12 cellular contexts compared by ENCODE assay signal in the genomic region with DNA sequence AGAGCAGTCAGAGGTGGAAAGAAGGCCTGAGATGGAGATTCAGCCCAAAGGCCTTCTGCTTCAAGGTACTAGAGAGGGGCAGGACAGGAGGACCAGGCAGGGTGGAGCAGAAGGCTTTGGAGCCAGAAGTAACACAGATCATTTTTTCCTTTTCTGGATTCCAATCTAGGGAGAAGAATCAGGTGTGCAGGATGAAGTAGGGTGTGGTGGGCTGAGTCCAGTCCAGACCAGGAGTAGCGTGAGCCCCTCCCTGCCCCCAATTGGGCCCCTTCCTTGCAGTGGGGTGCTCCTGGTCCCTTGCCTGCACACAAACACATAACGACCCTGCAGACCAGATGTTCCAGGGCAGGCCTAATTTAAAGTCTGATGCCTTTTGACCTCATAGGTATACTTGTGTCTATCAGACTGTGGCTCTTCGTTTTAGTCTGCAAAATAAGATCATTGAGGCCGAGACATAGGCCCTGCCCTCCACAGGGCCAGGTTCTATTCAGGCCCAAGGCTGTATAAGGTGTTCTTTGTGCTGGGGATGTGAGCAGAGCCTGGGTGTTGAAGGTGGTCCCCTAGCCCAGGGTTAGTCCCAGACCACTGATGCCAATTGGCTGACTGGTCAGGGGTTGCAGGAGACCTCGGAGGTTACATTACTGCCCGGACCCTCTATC. TPM values are rescaled to one million over a fixed set of nuclear protein-coding genes. Genes with fewer than 3 reads are reported as not detected.
DNase-seq lines count a peak whose midpoint lies in the region; ATAC-seq and TF ChIP-seq lines count a peak whose summit lies in the region.
"Had no signal": no experiment of that assay in that cellular context is flagged by ENCODE, and none has a peak within 500 bp of the region (broad histone marks: within the 10 kb centered on the region; RNA-seq: fewer than 3 reads in every experiment).

No MANE protein-coding gene starts in this region.

- peak overlapping the region; percentile 56 for H3K4ac ChIP-seq in mesendoderm (ENCODE audit: low read depth, low read length)

- no peaks in the 10 kb centered on the region for H3K79me2 ChIP-seq in mesendoderm (ENCODE audit: control insufficient read depth, insufficient read depth, low read length)

- H3K36me3 ChIP-seq in ES-I3 (ENCODE audit: insufficient read depth, low read length) (no peaks in the 10 kb centered on the region), ascending aorta (no peaks in the 10 kb centered on the region), mesendoderm (ENCODE audit: control insufficient read depth, insufficient read depth, low read length) (no peaks in the 10 kb centered on the region), stomach (no peaks in the 10 kb centered on the region)

- no peak overlapping the region for H3K4me3 Mint-ChIP-seq in activated T-helper 1 cell treated with anti-CD3 and anti-CD28 coated beads, Interleukin-12 subunit alpha, Interleukin-12 subunit beta, Interleukin-2, Interleukin-4 antibody, amounts not matched to agents 30 ng/mL and 10 ng/mL and 1 ng/mL, durations not matched to agents 14 hours and 24 hours and 36 hours

- no peak overlapping the region for H3K4me2 ChIP-seq in mesendoderm (ENCODE audit: low read length)

- H3K9me3 Mint-ChIP-seq in activated T-helper 1 cell treated with anti-CD3 and anti-CD28 coated beads, Interleukin-12 subunit alpha, Interleukin-12 subunit beta, Interleukin-2, Interleukin-4 antibody, amounts not matched to agents 30 ng/mL and 10 ng/mL and 1 ng/mL, durations not matched to agents 14 hours and 24 hours and 36 hours = no peaks in the 10 kb centered on the region

- no peak overlapping the region for H4K8ac ChIP-seq in mesendoderm (ENCODE audit: low read depth, low read length)

- intact Hi-C loops in ascending aorta (cut with DNase I) = loop anchor here (2.0 kb wide), 2 partner anchors 31 kb away; a partner anchor contains a TSS
- intact Hi-C loops in stomach (cut with DNase I; ENCODE audit: low total_unique reads) = no loop called here
- intact Hi-C loops in activated T-helper 1 cell treated with anti-CD3 and anti-CD28 coated beads, Interleukin-12 subunit alpha, Interleukin-12 subunit beta, Interleukin-2, Interleukin-4 antibody, amounts not matched to agents 30 ng/mL and 10 ng/mL and 1 ng/mL, durations not matched to agents 14 hours and 24 hours and 36 hours (cut with micrococcal nuclease) = loop anchor here (2.0 kb wide), 1 partner anchor 33 kb away; no protein-coding TSS in a partner anchor

- H3K9me3 ChIP-seq in ES-I3 (ENCODE audit: control insufficient read depth, insufficient read depth, low read length) (no peaks in the 10 kb centered on the region), ascending aorta (no peaks in the 10 kb centered on the region), stomach (no peaks in the 10 kb centered on the region)

- no peak overlapping the region for H2BK15ac ChIP-seq in mesendoderm (replicated peaks; ENCODE audit: low read depth)

- H3K4me3 ChIP-seq in ascending aorta (peak overlapping the region in 1 of 2 donors; percentile 76), mesendoderm (ENCODE audit: low read length) (no peak overlapping the region), stomach (peak overlapping the region in 1 of 4 donors; percentile 74)

- no peak overlapping the region for H3K27ac Mint-ChIP-seq in activated T-helper 1 cell treated with anti-CD3 and anti-CD28 coated beads, Interleukin-12 subunit alpha, Interleukin-12 subunit beta, Interleukin-2, Interleukin-4 antibody, amounts not matched to agents 30 ng/mL and 10 ng/mL and 1 ng/mL, durations not matched to agents 14 hours and 24 hours and 36 hours

- no peak overlapping the region for H3K23ac ChIP-seq in mesendoderm (ENCODE audit: low read length)

- H3K27ac ChIP-seq in ascending aorta = peak overlapping the region; percentile 47 to 59
- no peak overlapping the region for H3K27ac ChIP-seq in mesendoderm (ENCODE audit: low read depth, low read length)
- H3K27ac ChIP-seq in stomach = peak overlapping the region; percentile 32 to 86 (median 76)

- no peak overlapping the region for H2BK120ac ChIP-seq in mesendoderm (ENCODE audit: low read depth, low read length)

- peaks cover 18% of the 10 kb centered on the region for H3K27me3 Mint-ChIP-seq in activated T-helper 1 cell treated with anti-CD3 and anti-CD28 coated beads, Interleukin-12 subunit alpha, Interleukin-12 subunit beta, Interleukin-2, Interleukin-4 antibody, amounts not matched to agents 30 ng/mL and 10 ng/mL and 1 ng/mL, durations not matched to agents 14 hours and 24 hours and 36 hours (ENCODE audit: insufficient read depth)

- DNase-seq in ascending aorta (ENCODE audit: low spot score in 2 of 2) = no peak
- DNase-seq in mesendoderm = no peak
- DNase-seq in stomach = no peak
- DNase-seq in activated T-helper 1 cell treated with anti-CD3 and anti-CD28 coated beads, Interleukin-12 subunit alpha, Interleukin-12 subunit beta, Interleukin-2, Interleukin-4 antibody, amounts not matched to agents 30 ng/mL and 10 ng/mL and 1 ng/mL, durations not matched to agents 14 hours and 24 hours and 36 hours (ENCODE audit: low spot score) = no peak
- DNase-seq in NAMALWA (ENCODE audit: low spot score) = no peak
- no peak for DNase-seq in DMS79 treated with DMSO at 0.1 percent for 48 hours (lab: John Stamatoyannopoulos, UW)
- DNase-seq: activated T-cell treated with anti-CD3 and anti-CD28 coated beads, Interleukin-2, amount 50 U/mL, for 48 hours; DMS53; NCI-H2081; occipital lobe had no signal

- no peak overlapping the region for H4K5ac ChIP-seq in mesendoderm (ENCODE audit: low read length)

- no peaks in the 10 kb centered on the region for H3K4me1 Mint-ChIP-seq in activated T-helper 1 cell treated with anti-CD3 and anti-CD28 coated beads, Interleukin-12 subunit alpha, Interleukin-12 subunit beta, Interleukin-2, Interleukin-4 antibody, amounts not matched to agents 30 ng/mL and 10 ng/mL and 1 ng/mL, durations not matched to agents 14 hours and 24 hours and 36 hours (ENCODE audit: low read depth)

- peak overlapping the region; percentile 84 for H3K56ac ChIP-seq in mesendoderm (ENCODE audit: low read length)

- H2AK5ac ChIP-seq in mesendoderm (ENCODE audit: low read length) = peak overlapping the region; percentile 95

- no peak for ATAC-seq in GM18517 (IDR thresholded peaks at IDR 0.05; ENCODE audit: unreplicated experiment)

- WGBS in mesendoderm (ENCODE audit: extremely low coverage, insufficient coverage, low lambda C conversion rate) = no CpG with 5 or more reads among the region's 6 CpGs
- WGBS in stomach, 5 donors = 55 to 68% (median 59%) methylated on average over 5 to 6 of the region's 6 CpGs

- H3K79me1 ChIP-seq in mesendoderm (ENCODE audit: low read length) = no peaks in the 10 kb centered on the region

- no peak for TF ChIP-seq POLR2A in stomach (IDR thresholded peaks at IDR 0.05)

- H3K4me1 ChIP-seq in ES-I3 (ENCODE audit: insufficient read depth, low read length) (peaks cover 8% of the 10 kb centered on the region), ascending aorta (peaks cover 2 to 8% of the 10 kb centered on the region in 2 donors), mesendoderm (ENCODE audit: control insufficient read depth, low read depth, low read length) (peaks cover 2% of the 10 kb centered on the region), stomach (peaks cover 37 to 53% (median 41%) of the 10 kb centered on the region in 4 donors)

- H3K27me3 ChIP-seq in ascending aorta (no peaks in the 10 kb centered on the region), mesendoderm (ENCODE audit: insufficient read depth, low read length, poor library complexity) (no peaks in the 10 kb centered on the region), stomach (no peaks in the 10 kb centered on the region)

- no peak overlapping the region for H2BK5ac ChIP-seq in mesendoderm (ENCODE audit: low read length)

- no peaks in the 10 kb centered on the region for H3K36me3 Mint-ChIP-seq in activated T-helper 1 cell treated with anti-CD3 and anti-CD28 coated beads, Interleukin-12 subunit alpha, Interleukin-12 subunit beta, Interleukin-2, Interleukin-4 antibody, amounts not matched to agents 30 ng/mL and 10 ng/mL and 1 ng/mL, durations not matched to agents 14 hours and 24 hours and 36 hours (ENCODE audit: low read depth)

- H3K18ac ChIP-seq in mesendoderm (ENCODE audit: low read length) = no peak overlapping the region

- TF ChIP-seq CTCF in ascending aorta (IDR thresholded peaks at IDR 0.05) (no peak), stomach (IDR thresholded peaks at IDR 0.05) (no peak)

- H3K9ac ChIP-seq in ES-I3 (ENCODE audit: low read depth, low read length) (peak overlapping the region; percentile 28), mesendoderm (ENCODE audit: low read length) (peak overlapping the region; percentile 21)

- TF ChIP-seq EP300 in stomach (IDR thresholded peaks at IDR 0.05) = no peak

RNA-seq across cellular contexts. Expression of a gene that starts 1.0 kb away (rescaled TPM):
- 23.1 TPM for total RNA-seq in ascending aorta
- polyA plus RNA-seq in mesendoderm (2013, experiment 1 of 2) = 4.0 TPM
- 3.9 TPM for polyA plus RNA-seq in mesendoderm (2013, experiment 2 of 2)
- total RNA-seq in stomach = 10 to 100 TPM in 2 of 5 donors, 1 to 10 TPM in 3; 2.9 to 16.0 (median 8.1) TPM
- 1 to 10 TPM; 2.3 to 3.3 (median 2.3) TPM for polyA plus RNA-seq in stomach
- 0.02 TPM in 1 of 2 replicates, not detected in the other for total RNA-seq in activated T-helper 1 cell treated with anti-CD3 and anti-CD28 coated beads, Interleukin-12 subunit alpha, Interleukin-12 subunit beta, Interleukin-2, Interleukin-4 antibody, amounts not matched to agents 30 ng/mL and 10 ng/mL and 1 ng/mL, durations not matched to agents 14 hours and 24 hours and 36 hours

RNA-seq across cellular contexts. Expression of a gene that starts 29.8 kb away (rescaled TPM):
- total RNA-seq in ascending aorta (58.9 TPM), stomach (10 to 100 TPM; 20.1 to 64.8 (median 33.0) TPM)
- 5.9 TPM for polyA plus RNA-seq in mesendoderm (2013, experiment 1 of 2)
- 5.1 TPM for polyA plus RNA-seq in mesendoderm (2013, experiment 2 of 2)
- 100 to 1,000 TPM in 1 of 3 donors, 10 to 100 TPM in 2; 71.4 to 119 (median 99.0) TPM for polyA plus RNA-seq in stomach
- total RNA-seq in activated T-helper 1 cell treated with anti-CD3 and anti-CD28 coated beads, Interleukin-12 subunit alpha, Interleukin-12 subunit beta, Interleukin-2, Interleukin-4 antibody, amounts not matched to agents 30 ng/mL and 10 ng/mL and 1 ng/mL, durations not matched to agents 14 hours and 24 hours and 36 hours = not detected in 2 replicates

RNA-seq across cellular contexts. Expression of a gene that starts 31.7 kb away (rescaled TPM):
- 2.2 TPM for total RNA-seq in ascending aorta
- polyA plus RNA-seq in mesendoderm (2013, experiment 1 of 2) = 0.20 TPM
- polyA plus RNA-seq in mesendoderm (2013, experiment 2 of 2) = 0.22 TPM
- 1 to 10 TPM in 3 of 5 donors, not detected in 2; 2.0 to 4.2 (median 3.8) TPM for total RNA-seq in stomach
- 1 to 10 TPM in 2 of 3 donors, under 1 TPM in 1; 0.81 to 2.1 (median 1.4) TPM for polyA plus RNA-seq in stomach
- 5.2 and 5.5 TPM in 2 replicates for total RNA-seq in activated T-helper 1 cell treated with anti-CD3 and anti-CD28 coated beads, Interleukin-12 subunit alpha, Interleukin-12 subunit beta, Interleukin-2, Interleukin-4 antibody, amounts not matched to agents 30 ng/mL and 10 ng/mL and 1 ng/mL, durations not matched to agents 14 hours and 24 hours and 36 hours

RNA-seq across cellular contexts. Expression of a gene that starts 32.0 kb away (rescaled TPM):
- total RNA-seq in ascending aorta (70.4 TPM), stomach (100 to 1,000 TPM in 1 of 5 donors, 10 to 100 TPM in 4; 63.4 to 348 (median 77.2) TPM)
- polyA plus RNA-seq in mesendoderm (2013, experiment 1 of 2) = 6.0 TPM
- polyA plus RNA-seq in mesendoderm (2013, experiment 2 of 2) = 6.3 TPM
- 10 to 100 TPM; 13.9 to 23.4 (median 22.9) TPM for polyA plus RNA-seq in stomach
- total RNA-seq in activated T-helper 1 cell treated with anti-CD3 and anti-CD28 coated beads, Interleukin-12 subunit alpha, Interleukin-12 subunit beta, Interleukin-2, Interleukin-4 antibody, amounts not matched to agents 30 ng/mL and 10 ng/mL and 1 ng/mL, durations not matched to agents 14 hours and 24 hours and 36 hours = 65.9 and 72.0 TPM in 2 replicates

RNA-seq across cellular contexts. Expression of a gene that starts 44.8 kb away (rescaled TPM):
- total RNA-seq in ascending aorta (98.3 TPM), stomach (10 to 100 TPM; 10.8 to 71.2 (median 42.4) TPM)
- polyA plus RNA-seq in mesendoderm (2013, experiment 1 of 2) = 34.8 TPM
- polyA plus RNA-seq in mesendoderm (2013, experiment 2 of 2) = 39.1 TPM
- polyA plus RNA-seq in stomach = 10 to 100 TPM; 37.0 to 64.8 (median 41.8) TPM
- total RNA-seq in activated T-helper 1 cell treated with anti-CD3 and anti-CD28 coated beads, Interleukin-12 subunit alpha, Interleukin-12 subunit beta, Interleukin-2, Interleukin-4 antibody, amounts not matched to agents 30 ng/mL and 10 ng/mL and 1 ng/mL, durations not matched to agents 14 hours and 24 hours and 36 hours = 41.5 and 48.0 TPM in 2 replicates

Comparison
In these comparisons a context has a peak if more than half of its experiments do, and no peak if none do; other contexts are left out.
1. RNA of a gene that starts 29.8 kb away (total RNA-seq): 58.9 TPM in ascending aorta (single experiment) and 20.1 to 64.8 TPM in stomach; not detected in activated T-helper 1 cell treated with anti-CD3 and anti-CD28 coated beads, Interleukin-12 subunit alpha, Interleukin-12 subunit beta, Interleukin-2, Interleukin-4 antibody, amounts not matched to agents 30 ng/mL and 10 ng/mL and 1 ng/mL, durations not matched to agents 14 hours and 24 hours and 36 hours; every median in the first group is over 10 times any median in the second.